ENCODE assay signal across 1 cellular context in genomic region chr19:11338569-11339253, GRCh38.
TF ChIP-seq lines count a peak whose summit lies in the region.

No MANE protein-coding gene starts in this region.

TF ChIP-seq in HepG2, 621 proteins besides CTCF, POLR2A, EP300 and RAD21:
- peak; percentile 7; the same call in 1 of the 2 replicates for TF ChIP-seq ZFP91 (CRISPR knock-in tag; IDR thresholded peaks at IDR 0.05; ENCODE audit: borderline replicate concordance)
- no peak for TF ChIP-seq ELF4 (CRISPR knock-in tag; IDR thresholded peaks at IDR 0.05; ENCODE audit: borderline replicate concordance)
- no peak for TF ChIP-seq KDM5B (CRISPR knock-in tag; IDR thresholded peaks at IDR 0.05; ENCODE audit: borderline replicate concordance)
- TF ChIP-seq YY1 (IDR thresholded peaks at IDR 0.05; ENCODE audit: insufficient read depth, insufficient replicate concordance, low read depth, low read length): peak; percentile 3
- no peak for TF ChIP-seq CREM (IDR thresholded peaks at IDR 0.05)
- TF ChIP-seq CREM (CRISPR knock-in tag; IDR thresholded peaks at IDR 0.05): no peak
- no peak for TF ChIP-seq GFI1 (CRISPR knock-in tag; IDR thresholded peaks at IDR 0.05; ENCODE audit: borderline replicate concordance)
- TF ChIP-seq ZNF33A (CRISPR knock-in tag; IDR thresholded peaks at IDR 0.05; ENCODE audit: borderline replicate concordance): no peak
- TF ChIP-seq ZNF546 (CRISPR knock-in tag; conservative IDR thresholded peaks at IDR 0.05): 0 out of 2 replicates have a peak, but pooled peaks have one; percentile 19
- no peak for TF ChIP-seq SP140L (CRISPR knock-in tag; IDR thresholded peaks at IDR 0.05; ENCODE audit: borderline replicate concordance)
- TF ChIP-seq ATF7-NPFF (CRISPR knock-in tag; IDR thresholded peaks at IDR 0.05; ENCODE audit: low read depth): peak; percentile 7; the same call in 1 of the 2 replicates
- 0 out of 2 replicates have a peak, but pooled peaks have one; percentile 7 for TF ChIP-seq FOSL2 (CRISPR knock-in tag; IDR thresholded peaks at IDR 0.05)
